In the genomic region with DNA sequence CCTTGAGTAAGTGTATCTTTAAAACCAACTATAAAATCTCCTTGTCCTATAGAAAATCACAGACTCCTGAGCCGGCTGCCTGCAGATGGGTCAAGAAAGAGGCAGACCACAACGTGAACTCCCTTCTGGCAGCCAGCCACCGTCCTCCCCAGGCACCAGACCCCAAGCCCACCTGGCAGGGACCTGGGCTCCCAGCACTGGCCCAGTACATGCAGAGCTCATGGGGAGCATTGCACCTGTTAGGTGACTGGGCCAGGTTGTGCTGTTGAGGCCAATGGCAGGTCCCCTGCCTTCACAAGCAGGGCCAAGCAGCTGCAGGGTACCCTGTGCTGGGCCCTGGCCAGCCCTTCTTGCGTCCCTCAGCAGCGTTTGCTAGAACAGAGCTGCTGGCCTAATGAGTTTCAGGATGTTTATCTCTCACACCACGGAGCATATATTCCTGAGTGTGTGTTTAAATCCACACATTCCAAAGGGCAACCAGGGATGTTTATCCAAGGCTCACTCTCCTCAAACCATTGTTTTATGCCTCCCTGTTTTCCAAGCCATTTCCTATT, we compare ENCODE assay signal across 16 cellular contexts.
DNase-seq lines count a peak whose midpoint lies in the region; TF ChIP-seq lines count a peak whose summit lies in the region.
"Had no signal": no experiment of that assay in that cellular context is flagged by ENCODE, and none has a peak within 500 bp of the region (broad histone marks: within the 10 kb centered on the region; RNA-seq: fewer than 3 reads in every experiment).

No MANE protein-coding gene starts in this region.

- H3K4me3 ChIP-seq in coronary artery (no peak overlapping the region), testis (no peak overlapping the region)
- H3K4me3 ChIP-seq: heart left ventricle, PC-9, tibial nerve had no signal

- no peak for TF ChIP-seq POLR2A in testis (IDR thresholded peaks at IDR 0.05)

- no peaks in the 10 kb centered on the region for H3K4me1 ChIP-seq in testis
- H3K4me1 ChIP-seq: tibial nerve had no signal

- no peaks in the 10 kb centered on the region for H3K9me3 ChIP-seq in testis
- H3K9me3 ChIP-seq: heart left ventricle, tibial nerve had no signal

- H3K27ac ChIP-seq in coronary artery: no peak overlapping the region
- H3K27ac ChIP-seq in testis: no peak overlapping the region
- H3K27ac ChIP-seq: heart left ventricle, PC-9, tibial nerve had no signal

- WGBS in testis, 2 donors: 55 to 60% methylated on average over 3 to 6 of the region's 6 CpGs

- TF ChIP-seq CTCF in coronary artery (IDR thresholded peaks at IDR 0.05) (no peak), testis (IDR thresholded peaks at IDR 0.05) (no peak)

- H3K27me3 ChIP-seq in testis: no peaks in the 10 kb centered on the region
- H3K27me3 ChIP-seq: tibial nerve had no signal

- H3K36me3 ChIP-seq in testis (ENCODE audit: low read depth, missing control alignments): no peaks in the 10 kb centered on the region
- H3K36me3 ChIP-seq: heart left ventricle, tibial nerve had no signal

- intact Hi-C loops in testis (cut with DNase I; ENCODE audit: low total_unique reads): no loop called here

- peak; percentile 41 for DNase-seq in activated CD8-positive, alpha-beta memory T cell treated with anti-CD3 and anti-CD28 coated beads for 24 hours
- DNase-seq in activated CD8-positive, alpha-beta memory T cell treated with anti-CD3 and anti-CD28 coated beads, Interleukin-2, amount 50 U/mL, for 4 hours: no peak
- DNase-seq in coronary artery (ENCODE audit: low spot score) (peak; percentile 52), mesenteric fat pad (ENCODE audit: low spot score) (peak; percentile 83), testis (peak; percentile 6), hypothalamus (lab: John Stamatoyannopoulos, UW) (no peak), 8988T (no peak)
- DNase-seq in central memory CD4-positive, alpha-beta T cell: no peak
- DNase-seq: activated naive CD4-positive, alpha-beta T cell treated with anti-CD3 and anti-CD28 coated beads, Interleukin-2, amount 10 ng/mL, durations not matched to agents 7 days and 5 days; CD4-positive, CD25-positive, alpha-beta regulatory T cell; HFFc6; KG1; NCI-H1092 treated with DMSO at 0.1 percent for 48 hours; PC-9 had no signal

Comparison
In these comparisons a context has a peak if more than half of its experiments do, and no peak if none do; other contexts are left out.
1. DNase-seq: peak in activated CD8-positive, alpha-beta memory T cell treated with anti-CD3 and anti-CD28 coated beads for 24 hours (single experiment), coronary artery (single experiment), mesenteric fat pad (single experiment) and testis (single experiment); none in activated CD8-positive, alpha-beta memory T cell treated with anti-CD3 and anti-CD28 coated beads, Interleukin-2, amount 50 U/mL, for 4 hours (single experiment), central memory CD4-positive, alpha-beta T cell (single experiment), hypothalamus (0 of 51) and 8988T (single experiment).